Comparison of ENCODE assay signal across 1 cellular context in the genomic region with DNA sequence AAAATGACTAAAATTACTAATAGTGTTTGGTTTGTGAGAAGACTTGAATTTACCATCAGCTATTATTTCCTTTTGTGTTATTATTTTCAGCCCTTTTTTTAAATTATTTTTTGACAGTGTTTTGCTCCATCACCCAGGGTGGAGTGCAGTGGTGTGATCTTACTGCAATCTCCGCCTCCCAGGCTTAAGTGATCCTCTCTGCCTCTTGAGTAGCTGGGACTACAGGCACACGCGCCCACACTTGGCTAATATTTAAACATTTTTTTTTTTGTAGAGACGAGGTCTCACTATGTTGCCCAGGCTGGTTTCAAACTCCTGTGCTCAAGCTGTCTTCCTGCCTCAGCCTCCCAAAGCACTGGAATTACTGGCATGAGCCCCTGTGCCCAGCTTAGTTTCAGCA.
TF ChIP-seq lines count a peak whose summit lies in the region.

No MANE protein-coding gene starts in this region.

TF ChIP-seq in HepG2, 621 proteins besides CTCF, POLR2A, EP300 and RAD21:
- TF ChIP-seq KLF11 (CRISPR knock-in tag; IDR thresholded peaks at IDR 0.05) (no peak), ZMYM4 (CRISPR knock-in tag; IDR thresholded peaks at IDR 0.05) (no peak), ZNF121 (CRISPR knock-in tag; IDR thresholded peaks at IDR 0.05) (peak; percentile 38; the same call in 1 of the 2 replicates), ZFAT (CRISPR knock-in tag; conservative IDR thresholded peaks at IDR 0.05) (no peak)
